In the genomic region with DNA sequence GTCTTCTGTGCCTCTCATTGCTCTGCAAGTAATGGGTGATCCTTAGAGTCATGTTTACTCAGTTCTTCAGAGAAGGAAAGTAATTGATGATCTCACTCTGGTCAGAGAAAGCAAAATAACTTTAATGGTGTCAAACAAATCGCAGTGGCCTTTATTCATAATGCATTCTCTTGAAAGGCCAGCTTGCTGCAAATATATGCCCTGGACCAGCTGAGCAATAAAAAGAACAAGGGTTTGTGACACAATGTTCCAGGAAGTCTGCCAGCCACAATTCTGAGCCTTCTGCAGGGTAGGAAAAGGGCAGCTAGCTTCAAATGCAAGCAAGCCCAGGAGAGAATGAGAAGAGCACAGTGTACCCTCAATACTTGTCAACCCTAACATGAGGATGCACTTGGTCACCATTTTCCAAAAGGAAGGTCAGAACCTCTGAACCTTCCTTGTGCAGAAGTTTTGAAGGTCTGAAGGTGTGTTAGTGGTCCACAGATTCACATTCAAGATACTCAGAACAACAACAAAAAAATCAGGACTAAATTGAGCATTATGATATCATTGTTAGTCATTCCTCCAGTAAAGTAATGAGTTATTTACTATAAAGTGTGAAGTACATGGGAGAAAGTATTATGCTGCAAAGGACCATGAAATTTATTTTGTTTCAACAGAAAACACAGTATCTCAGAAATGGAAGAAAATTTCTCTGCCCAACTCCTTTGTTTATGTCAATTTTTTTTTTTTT, we compare ENCODE assay signal across 11 cellular contexts.
DNase-seq lines count a peak whose midpoint lies in the region; ATAC-seq and TF ChIP-seq lines count a peak whose summit lies in the region.
"Had no signal": no experiment of that assay in that cellular context is flagged by ENCODE, and none has a peak within 500 bp of the region (broad histone marks: within the 10 kb centered on the region; RNA-seq: fewer than 3 reads in every experiment).

No MANE protein-coding gene starts in this region.

- no peaks in the 10 kb centered on the region for H3K9me3 ChIP-seq in mucosa of descending colon
- H3K9me3 ChIP-seq in aorta (ENCODE audit: control insufficient read depth, low read length), result peaks cover 1% of the 10 kb centered on the region

- H3K4me1 ChIP-seq in mucosa of descending colon (ENCODE audit: low read depth) (no peaks in the 10 kb centered on the region), aorta (ENCODE audit: control insufficient read depth in 1 of 2, insufficient read depth in 2 of 2, low read length in 2 of 2) (no peaks in the 10 kb centered on the region)

- CTCF ChIA-PET in activated naive CD4-positive, alpha-beta T cell treated with anti-CD3 and anti-CD28 coated beads, Interleukin-2, amount 10 ng/mL, durations not matched to agents 7 days and 5 days (lab: Charles Lee), result no interaction called here

- no peaks in the 10 kb centered on the region for H3K36me3 ChIP-seq in mucosa of descending colon (ENCODE audit: low read depth)
- no peaks in the 10 kb centered on the region for H3K36me3 ChIP-seq in aorta (ENCODE audit: control insufficient read depth in 1 of 2, insufficient read depth in 2 of 2, low read length in 1 of 2)

- no peaks in the 10 kb centered on the region for H3K36me3 Mint-ChIP-seq in activated naive CD4-positive, alpha-beta T cell treated with anti-CD3 and anti-CD28 coated beads, Interleukin-2, amount 10 ng/mL, durations not matched to agents 7 days and 5 days

- H3K4me3 ChIP-seq in epithelial cell of esophagus (ENCODE audit: low read length), result no peak overlapping the region
- H3K4me3 ChIP-seq in mucosa of descending colon, result no peak overlapping the region
- H3K4me3 ChIP-seq in aorta (ENCODE audit: low read length in 2 of 2), result no peak overlapping the region

- H3K27ac ChIP-seq in aorta (ENCODE audit: low read depth in 1 of 2, low read length in 2 of 2), result peak overlapping the region in 1 of 2 donors; percentile 8

- H3K9me3 Mint-ChIP-seq in activated naive CD4-positive, alpha-beta T cell treated with anti-CD3 and anti-CD28 coated beads, Interleukin-2, amount 10 ng/mL, durations not matched to agents 7 days and 5 days, result no peaks in the 10 kb centered on the region
- H3K9me3 Mint-ChIP-seq: stimulated activated naive CD8-positive, alpha-beta T cell treated with anti-CD3 and anti-CD28 coated beads, Interleukin-15, Interleukin-2, amounts not matched to agents 100 ng/mL and 50 ng/mL, for 24 hours had no signal

- intact Hi-C loops in mucosa of descending colon (cut with DNase I, micrococcal nuclease) (no loop called here), aorta (cut with DNase I) (no loop called here)

- no peaks in the 10 kb centered on the region for H3K27me3 ChIP-seq in aorta (ENCODE audit: control insufficient read depth in 1 of 2, insufficient read depth in 2 of 2, low read length in 1 of 2)

- 13 to 19% methylated on average over 1 of the region's 1 CpG for WGBS in aorta, 2 donors

- DNase-seq in NCI-H748 (lab: John Stamatoyannopoulos, UW; ENCODE audit: unreplicated experiment) (peak; percentile 12), NCI-H748 treated with DMSO at 0.1 percent for 48 hours (lab: John Stamatoyannopoulos, UW) (no peak), epithelial cell of esophagus (ENCODE audit: low read depth) (peak; percentile 25), mucosa of descending colon (peak in 1 of 3 donors; percentile 5), aorta (peak in 1 of 2 donors; percentile 45), left lobe of liver (ENCODE audit: low spot score) (no peak), NCI-H526 (lab: John Stamatoyannopoulos, UW) (no peak)
- no peak for DNase-seq in activated naive CD4-positive, alpha-beta T cell treated with anti-CD3 and anti-CD28 coated beads, Interleukin-2, amount 10 ng/mL, durations not matched to agents 7 days and 5 days
- DNase-seq: dermis blood vessel endothelial cell, NCI-H187 treated with DMSO at 0.1 percent for 48 hours had no signal

- H3K27me3 Mint-ChIP-seq in activated naive CD4-positive, alpha-beta T cell treated with anti-CD3 and anti-CD28 coated beads, Interleukin-2, amount 10 ng/mL, durations not matched to agents 7 days and 5 days, result no peaks in the 10 kb centered on the region
- H3K27me3 Mint-ChIP-seq: stimulated activated naive CD8-positive, alpha-beta T cell treated with anti-CD3 and anti-CD28 coated beads, Interleukin-15, Interleukin-2, amounts not matched to agents 100 ng/mL and 50 ng/mL, for 24 hours had no signal

- H3K27ac Mint-ChIP-seq in activated naive CD4-positive, alpha-beta T cell treated with anti-CD3 and anti-CD28 coated beads, Interleukin-2, amount 10 ng/mL, durations not matched to agents 7 days and 5 days, result no peak overlapping the region
- H3K27ac Mint-ChIP-seq: stimulated activated naive CD8-positive, alpha-beta T cell treated with anti-CD3 and anti-CD28 coated beads, Interleukin-15, Interleukin-2, amounts not matched to agents 100 ng/mL and 50 ng/mL, for 24 hours had no signal

- ATAC-seq in mucosa of descending colon, result peak; percentile 39
- peak; percentile 72 for ATAC-seq in aorta (ENCODE audit: low FRiP score)
- no peak for ATAC-seq in left lobe of liver

- no peaks in the 10 kb centered on the region for H3K4me1 Mint-ChIP-seq in activated naive CD4-positive, alpha-beta T cell treated with anti-CD3 and anti-CD28 coated beads, Interleukin-2, amount 10 ng/mL, durations not matched to agents 7 days and 5 days

- H3K4me3 Mint-ChIP-seq in activated naive CD4-positive, alpha-beta T cell treated with anti-CD3 and anti-CD28 coated beads, Interleukin-2, amount 10 ng/mL, durations not matched to agents 7 days and 5 days, result no peak overlapping the region
- H3K4me3 Mint-ChIP-seq: stimulated activated naive CD8-positive, alpha-beta T cell treated with anti-CD3 and anti-CD28 coated beads, Interleukin-15, Interleukin-2, amounts not matched to agents 100 ng/mL and 50 ng/mL, for 24 hours had no signal

- no peak for TF ChIP-seq CTCF in epithelial cell of esophagus (IDR thresholded peaks at IDR 0.05; ENCODE audit: insufficient read depth, low read depth, low read length, missing control alignments)
- TF ChIP-seq CTCF in mucosa of descending colon (IDR thresholded peaks at IDR 0.05), result no peak

Comparison
In these comparisons a context has a peak if more than half of its experiments do, and no peak if none do; other contexts are left out.
1. DNase-seq: peak in NCI-H748 (single experiment) and epithelial cell of esophagus (single experiment); none in NCI-H748 treated with DMSO at 0.1 percent for 48 hours (single experiment), left lobe of liver (single experiment), activated naive CD4-positive, alpha-beta T cell treated with anti-CD3 and anti-CD28 coated beads, Interleukin-2, amount 10 ng/mL, durations not matched to agents 7 days and 5 days (single experiment) and NCI-H526 (0 of 2).